In genomic region chr12:33967760-33968159, GRCh38 we compare ENCODE assay signal across 29 cellular contexts.
"Had no signal": no experiment of that assay in that cellular context is flagged by ENCODE, and none has a peak within 500 bp of the region (broad histone marks: within the 10 kb centered on the region; RNA-seq: fewer than 3 reads in every experiment).

No MANE protein-coding gene starts in this region.

- ATAC-seq: activated CD4-positive, alpha-beta T cell treated with anti-CD3 and anti-CD28 coated beads for 36 hours; activated CD4-positive, CD25-positive, alpha-beta regulatory T cell treated with anti-CD3 and anti-CD28 coated beads, Interleukin-2, amount 50 U/mL, for 24 hours; activated naive CD4-positive, alpha-beta T cell treated with anti-CD3 and anti-CD28 coated beads, Interleukin-2, amount 50 U/mL, for 72 hours; activated T-cell treated with anti-CD3 and anti-CD28 coated beads, Interleukin-2, amount 50 U/mL, for 4 hours; body of pancreas; K562; WTC11 had no signal

- H3K27me3 ChIP-seq: adrenal gland, body of pancreas, SJSA1 had no signal

- H2AFZ ChIP-seq: PC-9 had no signal

- H3K4me3 ChIP-seq: adrenal gland, body of pancreas, K562, PC-9, SJSA1 had no signal

- H3K4me2 ChIP-seq: PC-9, SK-N-SH had no signal

- H3K4me1 ChIP-seq: adrenal gland, body of pancreas, SJSA1 had no signal

- H3K27ac ChIP-seq: adrenal gland, body of pancreas, PC-9, SJSA1 had no signal

- DNase-seq: activated CD4-positive, alpha-beta T cell treated with anti-CD3 and anti-CD28 coated beads for 36 hours; activated CD4-positive, alpha-beta T cell treated with anti-CD3 and anti-CD28 coated beads, Interleukin-2, amount 10 ng/mL, durations not matched to agents 7 days and 5 days; activated CD4-positive, alpha-beta T cell treated with anti-CD3 and anti-CD28 coated beads, Interleukin-2, amount 50 U/mL, for 48 hours; activated CD8-positive, alpha-beta memory T cell treated with anti-CD3 and anti-CD28 coated beads, Interleukin-2, amount 50 U/mL, for 4 hours; activated gamma-delta T cell treated with Interleukin-2 at 50 U/mL for 16 hours; activated naive CD4-positive, alpha-beta T cell treated with anti-CD3 and anti-CD28 coated beads for 36 hours; activated T-cell treated with anti-CD3 and anti-CD28 coated beads for 4 hours; activated T-cell treated with anti-CD3 and anti-CD28 coated beads, Interleukin-2, amount 50 U/mL, for 4 hours; adrenal gland; body of pancreas; central memory CD4-positive, alpha-beta T cell; NCI-H1048; NCI-H1436 treated with DMSO at 0.1 percent for 48 hours; NCI-H1694 treated with DMSO at 0.1 percent for 48 hours; NCI-H2029; NCI-H2107; NCI-H2171; NCI-H510A; NCI-H526; NCI-H748 treated with DMSO at 0.1 percent for 48 hours; NK-92 treated with Interleukin-12 subunit alpha and Interleukin-12 subunit beta, amount 100 ng/mL, for 24 hours; PC-9; SHP77; SK-N-SH had no signal

- H3K9ac ChIP-seq: SK-N-SH had no signal

- H3K36me3 ChIP-seq: adrenal gland, SJSA1 had no signal

- H3K9me3 ChIP-seq: adrenal gland, body of pancreas, SJSA1, SK-N-SH had no signal

- H3K9me2 ChIP-seq: SK-N-SH had no signal
